8 cellular contexts compared by ENCODE assay signal in genomic region chr11:134253189-134253993, GRCh38. TPM values are rescaled to one million over a fixed set of nuclear protein-coding genes. Genes with fewer than 3 reads are reported as not detected.
A peak's percentile ranks its signal among the peaks of the same experiment; 100 is the strongest.
DNase-seq lines count a peak whose midpoint lies in the region; ATAC-seq and TF ChIP-seq lines count a peak whose summit lies in the region.

Gene ACAD8 (plus strand): TSS chr11:134253568. CDS start chr11:134253601, 33 bp downstream.
Gene THYN1 (minus strand): TSS chr11:134253352. CDS start chr11:134252882, 470 bp downstream.

- H3K9ac ChIP-seq in PC-3 (ENCODE audit: low read length) (peak within 1 kb of the TSS; percentile 56), mucosa of rectum (ENCODE audit: low read depth in 1 of 2, low read length in 2 of 2) (peak within 1 kb of the TSS; percentile 82 to 89)

- H3K9me3 ChIP-seq in PC-3 (ENCODE audit: low read length) (no peaks in the 10 kb centered on the region), mucosa of rectum (ENCODE audit: control insufficient read depth in 2 of 2, low read length in 2 of 2) (no peaks in the 10 kb centered on the region)

- no TSS peak for BruUV-seq in PC-3 (replicated peaks; lab: Mats Ljungman, UMichigan)

- TF ChIP-seq RAD21 in Ishikawa (IDR thresholded peaks at IDR 0.05; ENCODE audit: low read depth) = no peak

- peak within 1 kb of the TSS; percentile 77 for H3K4me2 ChIP-seq in PC-3 (ENCODE audit: low read length)

- POLR2A ChIA-PET in PC-3 (lab: Charles Lee; ENCODE audit: unreplicated experiment) = no interaction called here

- no peaks in the 10 kb centered on the region for H3K27me3 ChIP-seq in PC-3 (ENCODE audit: low read length)
- no peaks in the 10 kb centered on the region for H3K27me3 ChIP-seq in mucosa of rectum (ENCODE audit: control insufficient read depth in 2 of 2, insufficient read depth in 2 of 2, low read length in 2 of 2)

- H3K36me3 ChIP-seq in PC-3 (ENCODE audit: low read depth, low read length) = peaks cover 8% of the 10 kb centered on the region; the same call in 1 of the 2 replicates
- H3K36me3 ChIP-seq in mucosa of rectum (ENCODE audit: control insufficient read depth in 2 of 2, insufficient read depth in 2 of 2, low read length in 2 of 2) = peaks cover 17 to 25% of the 10 kb centered on the region in 2 donors

- H2AFZ ChIP-seq in PC-3 (ENCODE audit: low read length) = peak within 1 kb of the TSS; percentile 96

- DNase-seq in DMS153 treated with DMSO at 0.1 percent for 48 hours (lab: John Stamatoyannopoulos, UW; ENCODE audit: unreplicated experiment) (peak; percentile 92), PC-3 (peak; percentile 98), activated T-cell treated with anti-CD3 and anti-CD28 coated beads for 48 hours (ENCODE audit: low read depth) (peak; percentile 94), epithelial cell of prostate (ENCODE audit: low read depth, low spot score) (peak; percentile 74)
- peak; percentile 95 for DNase-seq in stimulated activated CD8-positive, alpha-beta memory T cell treated with anti-CD3 and anti-CD28 coated beads, Interleukin-4, amount 100 ng/mL, for 48 hours

- H3K27ac ChIP-seq in PC-3 (ENCODE audit: low read length) = no peak within 1 kb of the TSS
- no peak within 1 kb of the TSS for H3K27ac ChIP-seq in epithelial cell of prostate
- peak within 1 kb of the TSS; percentile 4 to 73 for H3K27ac ChIP-seq in mucosa of rectum (ENCODE audit: low read depth in 2 of 2, low read length in 2 of 2)

- H3K79me2 ChIP-seq in PC-3 (ENCODE audit: low read length) = peaks cover 24% of the 10 kb centered on the region

- H3K4me1 ChIP-seq in PC-3 (ENCODE audit: insufficient read depth, low read length) (peaks cover 17% of the 10 kb centered on the region; the same call in 1 of the 2 replicates), mucosa of rectum (ENCODE audit: control insufficient read depth in 2 of 2, insufficient read depth in 2 of 2, low read length in 2 of 2) (peaks cover 8 to 13% of the 10 kb centered on the region in 2 donors)

- no peak for TF ChIP-seq EP300 in Ishikawa (IDR thresholded peaks at IDR 0.05; ENCODE audit: borderline replicate concordance)

- H4K20me1 ChIP-seq in PC-3 (ENCODE audit: low read length) = no peaks in the 10 kb centered on the region

- no peaks in the 10 kb centered on the region for H3F3A ChIP-seq in PC-3 (ENCODE audit: low read length, unreplicated experiment)

- no peak for TF ChIP-seq CTCF in PC-3 (conservative IDR thresholded peaks at IDR 0.05; ENCODE audit: low read depth, low read length)

- H3K9me2 ChIP-seq in PC-3 (replicated peaks; ENCODE audit: low read length) = no peaks in the 10 kb centered on the region

- CTCF ChIA-PET in PC-3 (lab: Charles Lee) = no interaction called here

- H3K4me3 ChIP-seq in PC-3 (ENCODE audit: low read length) (peak within 1 kb of the TSS; percentile 82), mucosa of rectum (ENCODE audit: low read length in 2 of 2) (peak within 1 kb of the TSS; percentile 83 to 100)

- ATAC-seq in GM21576 (IDR thresholded peaks at IDR 0.05; ENCODE audit: unreplicated experiment) (peak; percentile 99), PC-3 (peak; percentile 99)

- intact Hi-C loops in PC-3 (cut with micrococcal nuclease) = loop anchor here (1.0 kb wide), 2 partner anchors 13 to 29 kb away; partner anchors contain the start of gene VPS26B

TF ChIP-seq in Ishikawa, 13 proteins besides CTCF, POLR2A, EP300 and RAD21:
- TF ChIP-seq EGR1 (IDR thresholded peaks at IDR 0.05) (peak; percentile 71), TCF12 (IDR thresholded peaks at IDR 0.05; ENCODE audit: low read depth) (peak; percentile 65; the same call in 1 of the 2 replicates), REST (IDR thresholded peaks at IDR 0.05; ENCODE audit: low read depth) (no peak), MAX (IDR thresholded peaks at IDR 0.05) (peak; percentile 64), NFIC (IDR thresholded peaks at IDR 0.05) (no peak), ZBTB7A (IDR thresholded peaks at IDR 0.05; ENCODE audit: low read depth) (0 out of 2 replicates have a peak, but pooled peaks have one; percentile 24), TAF1 (IDR thresholded peaks at IDR 0.05; ENCODE audit: low read depth) (peak; percentile 80)
TF ChIP-seq in Ishikawa: peak in this region for 5.

RNA-seq across cellular contexts. Expression of gene ACAD8, which starts in this region (rescaled TPM):
- 17.6 and 22.6 TPM in 2 replicates for total RNA-seq in PC-3 (2014; rRNA removed)

RNA-seq across cellular contexts. Expression of gene THYN1, which starts in this region (rescaled TPM):
- total RNA-seq in PC-3 (2014; rRNA removed) = 56.2 and 56.6 TPM in 2 replicates

Comparison
In these comparisons a context has a peak if more than half of its experiments do, and no peak if none do; other contexts are left out.
1. H3K27ac ChIP-seq: peak in mucosa of rectum (2 of 2); none in PC-3 (single experiment) and epithelial cell of prostate (single experiment).
2. Peak in every context shown above with its lines, with median percentiles within 50 percentile points of each other: DNase-seq.